In the genomic region with DNA sequence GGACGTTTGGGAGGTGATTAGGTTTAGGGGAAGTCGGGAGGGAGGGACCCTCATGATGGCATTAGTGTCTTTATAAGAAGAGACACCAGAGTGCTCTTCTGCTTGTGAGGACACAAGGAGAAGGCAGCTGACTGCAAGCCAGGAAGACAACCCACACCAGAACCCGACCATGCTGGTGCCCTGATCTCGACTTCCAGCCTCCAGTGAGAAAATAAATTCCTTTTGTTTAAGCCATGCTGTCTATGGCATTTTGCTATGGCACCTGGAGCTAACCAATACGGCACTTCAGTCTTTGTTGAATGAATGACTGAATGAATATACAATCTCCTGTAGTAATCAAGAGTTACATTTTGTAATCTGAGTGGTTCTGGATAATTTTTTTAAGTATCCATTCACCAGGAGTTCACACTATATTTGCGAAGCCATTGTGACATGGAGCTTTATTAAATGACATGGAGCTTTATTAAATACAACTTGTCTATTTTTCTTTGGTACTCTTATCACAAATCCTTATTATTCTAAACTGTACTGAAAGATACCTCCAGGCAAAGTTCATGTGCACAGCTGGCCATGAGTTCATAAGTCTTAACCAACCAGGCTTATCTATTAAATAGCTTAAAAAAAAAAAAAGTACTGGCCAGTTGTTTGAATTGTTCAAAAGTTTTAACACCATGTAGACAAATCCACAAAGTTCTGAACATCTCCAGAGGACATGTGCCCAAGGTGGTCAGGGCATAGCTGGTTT, we compare ENCODE assay signal across 2 cellular contexts.
A peak's percentile ranks its signal among the peaks of the same experiment; 100 is the strongest.
TF ChIP-seq lines count a peak whose summit lies in the region.

No MANE protein-coding gene starts in this region.

TF ChIP-seq in HEK293, 187 proteins besides CTCF, POLR2A, EP300 and RAD21:
- TF ChIP-seq ZNF341 (tag by site-specific recombination; IDR thresholded peaks at IDR 0.05; ENCODE audit: low read depth) = no peak
- TF ChIP-seq YY1 (tag by site-specific recombination; IDR thresholded peaks at IDR 0.05) = no peak
- 0 out of 2 replicates have a peak, but pooled peaks have one; percentile 9 for TF ChIP-seq ZBTB6 (tag by site-specific recombination; IDR thresholded peaks at IDR 0.05)

TF ChIP-seq in K562, 482 proteins besides CTCF, POLR2A, EP300 and RAD21:
- no peak for TF ChIP-seq CBFA2T3 (IDR thresholded peaks at IDR 0.05)
- no peak for TF ChIP-seq TRIM24 (IDR thresholded peaks at IDR 0.05)
- no peak for TF ChIP-seq ZEB2 (IDR thresholded peaks at IDR 0.05)
- no peak for TF ChIP-seq NFE2 (IDR thresholded peaks at IDR 0.05; ENCODE audit: low read depth)
- TF ChIP-seq POLR3A (IDR thresholded peaks at IDR 0.05; ENCODE audit: borderline replicate concordance, extremely low read depth, insufficient read depth, insufficient read length) = no peak
- TF ChIP-seq ZNF224 (CRISPR knock-in tag; IDR thresholded peaks at IDR 0.05) = no peak
- no peak for TF ChIP-seq ARHGAP35 (IDR thresholded peaks at IDR 0.05; ENCODE audit: partially characterized antibody)
- no peak for TF ChIP-seq CBFA2T2 (conservative IDR thresholded peaks at IDR 0.05)
- TF ChIP-seq TAF15 (IDR thresholded peaks at IDR 0.05; ENCODE audit: low read depth, low read length) = no peak
- TF ChIP-seq ZNF133 (CRISPR knock-in tag; IDR thresholded peaks at IDR 0.05) = no peak
- no peak for TF ChIP-seq ZNF780A (CRISPR knock-in tag; IDR thresholded peaks at IDR 0.05)
- TF ChIP-seq JUND (IDR thresholded peaks at IDR 0.05; ENCODE audit: borderline replicate concordance, low read depth, low read length) = no peak
- no peak for TF ChIP-seq JUND (tag; IDR thresholded peaks at IDR 0.05; ENCODE audit: borderline replicate concordance, low read depth, low read length)
- TF ChIP-seq GATA2 (CRISPR knock-in tag; IDR thresholded peaks at IDR 0.05) = no peak
- no peak for TF ChIP-seq ATF3 (IDR thresholded peaks at IDR 0.05)
- no peak for TF ChIP-seq ATF3 (CRISPR knock-in tag; conservative IDR thresholded peaks at IDR 0.05)
- no peak for TF ChIP-seq MAX (CRISPR knock-in tag; IDR thresholded peaks at IDR 0.05)
TF ChIP-seq in K562: peak in this region for 0.
